In the genomic region with DNA sequence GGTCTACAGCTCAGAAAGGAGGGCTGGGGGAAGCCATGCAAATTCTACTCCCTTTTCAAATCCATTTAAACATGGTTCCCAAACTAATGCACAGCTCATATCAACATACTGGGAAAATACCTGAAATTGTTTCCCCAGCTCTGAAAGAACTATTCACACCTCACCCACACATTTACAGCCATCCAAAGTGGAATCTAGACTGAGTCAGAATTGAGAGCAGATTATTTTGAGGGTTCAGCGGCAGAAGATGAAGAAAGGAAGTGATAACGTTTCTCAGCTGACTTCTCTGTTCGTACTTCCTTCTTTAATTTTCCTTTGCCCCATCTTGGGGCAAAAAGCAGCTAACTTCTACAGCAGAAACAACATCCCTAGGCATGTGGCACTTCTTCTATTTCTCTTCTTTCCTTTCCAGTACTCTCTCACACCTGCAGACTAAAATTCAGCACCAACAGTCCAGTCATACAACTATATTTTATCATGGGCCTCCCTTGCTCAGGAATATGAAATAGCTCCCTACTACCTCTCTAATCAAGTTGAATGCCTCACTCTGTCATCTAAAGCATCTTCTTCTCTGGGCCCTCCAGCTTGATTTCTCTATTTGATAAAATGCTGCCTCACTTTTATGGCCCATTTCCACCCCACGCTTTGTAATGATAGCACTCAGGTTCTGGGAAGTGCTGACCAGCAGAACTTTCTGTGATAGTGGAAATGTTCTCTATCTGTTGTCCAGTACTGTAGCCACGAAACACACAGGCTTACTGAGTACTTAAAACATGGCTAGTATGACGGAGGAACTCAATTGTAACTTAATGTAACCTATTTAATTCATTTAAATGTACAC, we compare ENCODE assay signal across 12 cellular contexts. TPM values are rescaled to one million over a fixed set of nuclear protein-coding genes. Genes with fewer than 3 reads are reported as not detected.
DNase-seq lines count a peak whose midpoint lies in the region; ATAC-seq, FAIRE-seq and TF ChIP-seq lines count a peak whose summit lies in the region.
"Had no signal": no experiment of that assay in that cellular context is flagged by ENCODE, and none has a peak within 500 bp of the region (broad histone marks: within the 10 kb centered on the region; RNA-seq: fewer than 3 reads in every experiment).

No MANE protein-coding gene starts in this region.

- intact Hi-C loops in ascending aorta (cut with DNase I) = no loop called here
- intact Hi-C loops in sciatic nerve (cut with DNase I) = no loop called here

- peaks cover 46 to 98% (median 88%) of the 10 kb centered on the region in 4 donors for H3K4me1 Mint-ChIP-seq in CD4-positive, CD25-positive, alpha-beta regulatory T cell
- H3K4me1 Mint-ChIP-seq in natural killer cell treated with Interleukin-12 subunit alpha and Interleukin-12 subunit beta and Interleukin-15 and Interleukin-18, amount 100 ng/mL, for 72 hours (ENCODE audit: low read depth in 2 of 2) = peaks cover 90 to 97% of the 10 kb centered on the region in 2 donors

- H3K27ac ChIP-seq in CD4-positive, CD25-positive, alpha-beta regulatory T cell (ENCODE audit: insufficient read depth, low read length, poor library complexity, severe bottlenecking) = peak overlapping the region; percentile 95
- H3K27ac ChIP-seq in ascending aorta = peak overlapping the region; percentile 43 to 82
- H3K27ac ChIP-seq: epithelial cell of prostate, KMS-11 had no signal

- DNase-seq in CD4-positive, CD25-positive, alpha-beta regulatory T cell = peak in 1 of 3 donors; percentile 33
- DNase-seq in NAMALWA (ENCODE audit: low spot score) (peak; percentile 28), ascending aorta (ENCODE audit: low spot score in 2 of 2) (no peak), sciatic nerve (ENCODE audit: low spot score) (no peak), NCI-H510A (lab: John Stamatoyannopoulos, UW) (no peak), HTR-8/SVneo (ENCODE audit: insufficient read length, low spot score) (no peak)
- no peak for DNase-seq in natural killer cell treated with Interleukin-12 subunit alpha and Interleukin-12 subunit beta and Interleukin-15 and Interleukin-18, amount 100 ng/mL, for 72 hours (ENCODE audit: low spot score)
- DNase-seq: activated CD8-positive, alpha-beta memory T cell treated with anti-CD3 and anti-CD28 coated beads, Interleukin-2, amount 50 U/mL, for 4 hours had no signal

- H3K27me3 Mint-ChIP-seq in CD4-positive, CD25-positive, alpha-beta regulatory T cell = peaks cover 7% of the 10 kb centered on the region
- H3K27me3 Mint-ChIP-seq in natural killer cell treated with Interleukin-12 subunit alpha and Interleukin-12 subunit beta and Interleukin-15 and Interleukin-18, amount 100 ng/mL, for 72 hours = no peaks in the 10 kb centered on the region

- ATAC-seq in CD4-positive, CD25-positive, alpha-beta regulatory T cell (ENCODE audit: low read depth in 2 of 2) = no peak
- no peak for ATAC-seq in natural killer cell treated with Interleukin-12 subunit alpha and Interleukin-12 subunit beta and Interleukin-15 and Interleukin-18, amount 100 ng/mL, for 72 hours
- ATAC-seq in sciatic nerve (no peak), GM19395 (IDR thresholded peaks at IDR 0.05; ENCODE audit: unreplicated experiment) (no peak)
- ATAC-seq: Panc1 had no signal

- no peak for TF ChIP-seq CTCF in ascending aorta (IDR thresholded peaks at IDR 0.05)

- H3K36me3 ChIP-seq in CD4-positive, CD25-positive, alpha-beta regulatory T cell (ENCODE audit: control insufficient read depth, insufficient read depth, low read length) = peaks cover 10% of the 10 kb centered on the region
- no peaks in the 10 kb centered on the region for H3K36me3 ChIP-seq in ascending aorta

- peaks cover 0 to 2% (median 0%) of the 10 kb centered on the region in 7 donors for H3K9me3 Mint-ChIP-seq in CD4-positive, CD25-positive, alpha-beta regulatory T cell
- H3K9me3 Mint-ChIP-seq in natural killer cell treated with Interleukin-12 subunit alpha and Interleukin-12 subunit beta and Interleukin-15 and Interleukin-18, amount 100 ng/mL, for 72 hours = no peaks in the 10 kb centered on the region

- H3K27me3 ChIP-seq in CD4-positive, CD25-positive, alpha-beta regulatory T cell (ENCODE audit: control insufficient read depth, insufficient read depth, low read length) = no peaks in the 10 kb centered on the region
- no peaks in the 10 kb centered on the region for H3K27me3 ChIP-seq in ascending aorta

- peaks cover 100% of the 10 kb centered on the region for H3K4me1 ChIP-seq in CD4-positive, CD25-positive, alpha-beta regulatory T cell (ENCODE audit: control insufficient read depth, insufficient read depth, low read length, poor library complexity, severe bottlenecking)
- H3K4me1 ChIP-seq in ascending aorta = peaks cover 9 to 12% of the 10 kb centered on the region in 2 donors

- peak overlapping the region; percentile 88 for H3K4me3 ChIP-seq in CD4-positive, CD25-positive, alpha-beta regulatory T cell (ENCODE audit: low read depth, low read length)
- H3K4me3 ChIP-seq in ascending aorta = no peak overlapping the region

- peak overlapping the region; percentile 99 for H3K27ac Mint-ChIP-seq in CD4-positive, CD25-positive, alpha-beta regulatory T cell
- peak overlapping the region; percentile 90 to 96 for H3K27ac Mint-ChIP-seq in natural killer cell treated with Interleukin-12 subunit alpha and Interleukin-12 subunit beta and Interleukin-15 and Interleukin-18, amount 100 ng/mL, for 72 hours

- no peak for FAIRE-seq in HTR-8/SVneo (lab: Jason Lieb, UNC)

- H3K9me3 ChIP-seq in CD4-positive, CD25-positive, alpha-beta regulatory T cell (ENCODE audit: control insufficient read depth in 2 of 2, low read length in 2 of 2) = no peaks in the 10 kb centered on the region
- no peaks in the 10 kb centered on the region for H3K9me3 ChIP-seq in ascending aorta

- peak overlapping the region; percentile 75 to 91 (median 88) for H3K4me3 Mint-ChIP-seq in CD4-positive, CD25-positive, alpha-beta regulatory T cell
- H3K4me3 Mint-ChIP-seq in natural killer cell treated with Interleukin-12 subunit alpha and Interleukin-12 subunit beta and Interleukin-15 and Interleukin-18, amount 100 ng/mL, for 72 hours = peak overlapping the region; percentile 94

- H3K36me3 Mint-ChIP-seq in CD4-positive, CD25-positive, alpha-beta regulatory T cell = peaks cover 33% of the 10 kb centered on the region
- H3K36me3 Mint-ChIP-seq in natural killer cell treated with Interleukin-12 subunit alpha and Interleukin-12 subunit beta and Interleukin-15 and Interleukin-18, amount 100 ng/mL, for 72 hours = peaks cover 5% of the 10 kb centered on the region

RNA-seq across cellular contexts. Expression of a gene that starts 35.9 kb away (rescaled TPM):
- total RNA-seq in CD4-positive, CD25-positive, alpha-beta regulatory T cell = 142 TPM
- polyA plus RNA-seq in CD4-positive, CD25-positive, alpha-beta regulatory T cell = 100 to 1,000 TPM in 3 of 4 donors, 10 to 100 TPM in 1; 97.8 to 148 (median 124) TPM
- total RNA-seq in ascending aorta (8.3 TPM), sciatic nerve (21.6 TPM)
- total RNA-seq in natural killer cell treated with Interleukin-12 subunit alpha and Interleukin-12 subunit beta and Interleukin-15 and Interleukin-18, amount 100 ng/mL, for 72 hours = 100 to 1,000 TPM; 121 to 170 TPM
